Comparison of ENCODE assay signal across 14 cellular contexts in genomic region chr1:173267453-173267945, GRCh38.
DNase-seq lines count a peak whose midpoint lies in the region; ATAC-seq and TF ChIP-seq lines count a peak whose summit lies in the region.
"Had no signal": no experiment of that assay in that cellular context is flagged by ENCODE, and none has a peak within 500 bp of the region (broad histone marks: within the 10 kb centered on the region; RNA-seq: fewer than 3 reads in every experiment).

No MANE protein-coding gene starts in this region.

- peak overlapping the region; percentile 95; the same call in 2 of the 3 replicates for H2BK15ac ChIP-seq in IMR-90 (ENCODE audit: low read depth, low read length)
- H2BK15ac ChIP-seq in mesenchymal stem cell (ENCODE audit: low read depth, poor library complexity, severe bottlenecking): no peak overlapping the region

- TF ChIP-seq POLR2A in IMR-90 (IDR thresholded peaks at IDR 0.05; ENCODE audit: low read depth, low read length): no peak

- H3K27ac ChIP-seq in IMR-90 (ENCODE audit: insufficient read depth, low read length): no peak overlapping the region
- H3K27ac ChIP-seq in mesenchymal stem cell (ENCODE audit: low read length, poor library complexity, severe bottlenecking): no peak overlapping the region
- H3K27ac ChIP-seq: left ventricle myocardium inferior, neutrophil had no signal

- in situ Hi-C loops in IMR-90 (cut with MboI; ENCODE audit: low sequenced_read_pairs): no loop called here

- WGBS in IMR-90 (ENCODE audit: extremely low coverage in 2 of 2, insufficient read length in 1 of 2), 2 experiments: no CpG with 5 or more reads among the region's 2 CpGs
- WGBS in mesenchymal stem cell: 26% methylated on average over 2 of the region's 2 CpGs

- ATAC-seq in IMR-90 (ENCODE audit: low read depth): 0 out of 2 replicates have a peak, but pooled peaks have one; percentile 16
- ATAC-seq in HG03571 (IDR thresholded peaks at IDR 0.05; ENCODE audit: unreplicated experiment): no peak
- no peak for ATAC-seq in GM19463 (IDR thresholded peaks at IDR 0.05; ENCODE audit: unreplicated experiment)
- no peak for ATAC-seq in sciatic nerve
- ATAC-seq in HG03039 (IDR thresholded peaks at IDR 0.05; ENCODE audit: unreplicated experiment): no peak

- peaks cover 6% of the 10 kb centered on the region for H3K4me1 ChIP-seq in IMR-90 (ENCODE audit: control insufficient read depth, insufficient read depth, low read length)
- no peaks in the 10 kb centered on the region for H3K4me1 ChIP-seq in mesenchymal stem cell (ENCODE audit: control insufficient read depth, insufficient read depth, low read depth, low read length)
- H3K4me1 ChIP-seq: left ventricle myocardium inferior had no signal

- H3K14ac ChIP-seq in IMR-90 (replicated peaks; ENCODE audit: low read depth, low read length) (peak overlapping the region; percentile 66; the same call in 1 of the 2 replicates), mesenchymal stem cell (ENCODE audit: low read length in 2 of 2) (no peak overlapping the region)

- H2AK9ac ChIP-seq in IMR-90 (replicated peaks; ENCODE audit: low read depth, low read length, poor library complexity): no peak overlapping the region

- no peak overlapping the region; the same call in 1 of the 2 replicates for H3K9ac ChIP-seq in IMR-90 (ENCODE audit: low read depth, low read length)
- no peak overlapping the region for H3K9ac ChIP-seq in mesenchymal stem cell (ENCODE audit: low read length)

- H3K27me3 ChIP-seq in IMR-90 (ENCODE audit: control insufficient read depth, insufficient read depth, low read length) (no peaks in the 10 kb centered on the region), mesenchymal stem cell (ENCODE audit: control insufficient read depth in 1 of 2, insufficient read depth in 1 of 2, low read length in 2 of 2) (peaks cover 0 to 24% of the 10 kb centered on the region in 2 experiments)
- H3K27me3 ChIP-seq: neutrophil had no signal

- H2AFZ ChIP-seq in IMR-90 (replicated peaks; ENCODE audit: low read length, poor library complexity) (no peak overlapping the region), mesenchymal stem cell (ENCODE audit: low read depth, low read length) (no peak overlapping the region)

- no TSS peak for BruUV-seq in IMR-90 (replicated peaks; lab: Mats Ljungman, UMichigan)

- CTCF ChIA-PET in IMR-90 (lab: Yijun Ruan, JAX): interaction anchor here (1.3 kb wide), 1 partner anchor 12 kb away, joined by 6 read pairs; no protein-coding TSS in a partner anchor

- TF ChIP-seq RAD21 in IMR-90 (IDR thresholded peaks at IDR 0.05; ENCODE audit: low read length): no peak

- H3K4ac ChIP-seq in IMR-90 (ENCODE audit: low read depth, low read length) (peak overlapping the region; percentile 54; the same call in 1 of the 2 replicates), mesenchymal stem cell (ENCODE audit: low read depth in 1 of 2, low read length in 2 of 2) (no peak overlapping the region)

- H3K9me3 ChIP-seq in IMR-90 (ENCODE audit: control insufficient read depth, insufficient read depth, low read length): no peaks in the 10 kb centered on the region
- H3K9me3 ChIP-seq in mesenchymal stem cell (ENCODE audit: control insufficient read depth, low read length): no peaks in the 10 kb centered on the region
- H3K9me3 ChIP-seq: left ventricle myocardium inferior, neutrophil had no signal

- 0 out of 2 replicates have a peak overlapping the region, but pooled peaks have one; percentile 31 for H2AK5ac ChIP-seq in IMR-90 (ENCODE audit: low read depth, low read length)
- H2AK5ac ChIP-seq in mesenchymal stem cell (ENCODE audit: low read length, severe bottlenecking): no peak overlapping the region

- no peak overlapping the region for H2BK12ac ChIP-seq in mesenchymal stem cell (ENCODE audit: low read length in 2 of 2)

- H2BK5ac ChIP-seq in IMR-90 (ENCODE audit: low read depth, low read length, poor library complexity, severe bottlenecking) (peak overlapping the region; percentile 18), mesenchymal stem cell (ENCODE audit: low read depth, low read length, poor library complexity, severe bottlenecking) (no peak overlapping the region)

- no peak overlapping the region for H4K5ac ChIP-seq in IMR-90 (ENCODE audit: low read depth, low read length)

- H4K20me1 ChIP-seq in IMR-90 (ENCODE audit: insufficient read depth, low read length): no peaks in the 10 kb centered on the region

- H3K79me1 ChIP-seq in IMR-90 (ENCODE audit: low read depth in 1 of 2, low read length in 2 of 2) (no peaks in the 10 kb centered on the region), mesenchymal stem cell (replicated peaks; ENCODE audit: low read length, poor library complexity, severe bottlenecking) (no peaks in the 10 kb centered on the region)

- H4K91ac ChIP-seq in IMR-90 (ENCODE audit: insufficient read depth, low read depth, low read length): peak overlapping the region; percentile 46; the same call in 1 of the 2 replicates
- no peak overlapping the region for H4K91ac ChIP-seq in mesenchymal stem cell (ENCODE audit: low read length)

- intact Hi-C loops in IMR-90 (cut with micrococcal nuclease): loop anchor here (10.0 kb wide), 1 partner anchor 137 kb away; no protein-coding TSS in a partner anchor
- intact Hi-C loops in sciatic nerve (cut with DNase I): no loop called here

- POLR2A ChIA-PET in IMR-90 (lab: Charles Lee; ENCODE audit: unreplicated experiment): no interaction called here

- H2BK120ac ChIP-seq in IMR-90 (ENCODE audit: low read depth, low read length) (peak overlapping the region; percentile 81), mesenchymal stem cell (ENCODE audit: low read depth, low read length) (no peak overlapping the region)

- 0 out of 2 replicates have a peak, but pooled peaks cover 3% of the 10 kb centered on the region for H3K9me1 ChIP-seq in IMR-90 (ENCODE audit: insufficient read depth, low read length)

- H3K4me2 ChIP-seq in IMR-90 (ENCODE audit: low read depth, low read length): no peak overlapping the region
- no peak overlapping the region for H3K4me2 ChIP-seq in mesenchymal stem cell (ENCODE audit: low read length, poor library complexity, severe bottlenecking)

- H4K8ac ChIP-seq in IMR-90 (ENCODE audit: low read depth in 2 of 2, low read length in 2 of 2) (peak overlapping the region in 1 of 2 experiments; percentile 50; a peak in 2 of 4 replicates), mesenchymal stem cell (ENCODE audit: low read length) (no peak overlapping the region)

- H2BK20ac ChIP-seq in IMR-90 (ENCODE audit: low read depth, low read length): peak overlapping the region; percentile 84

- H3K56ac ChIP-seq in IMR-90 (ENCODE audit: extremely low read depth, insufficient read depth, low read length): no peak overlapping the region

- H3K23ac ChIP-seq in IMR-90 (ENCODE audit: low read depth, low read length) (peak overlapping the region; percentile 47; the same call in 1 of the 2 replicates), mesenchymal stem cell (ENCODE audit: low read length in 2 of 2) (no peak overlapping the region)

- H3K4me3 ChIP-seq in IMR-90 (ENCODE audit: insufficient read depth, low read depth, low read length) (no peak overlapping the region), mesenchymal stem cell (ENCODE audit: insufficient read depth in 1 of 2, low read depth in 1 of 2, low read length in 2 of 2) (no peak overlapping the region)
- H3K4me3 ChIP-seq: left ventricle myocardium inferior had no signal

- TF ChIP-seq CTCF in IMR-90 (conservative IDR thresholded peaks at IDR 0.05; ENCODE audit: low read depth, low read length): no peak

- DNase-seq in D341Med (ENCODE audit: low spot score) (peak; percentile 38), IMR-90 (peak; percentile 66), astrocyte of the hippocampus (ENCODE audit: low read depth, low spot score) (peak; percentile 73), mesenchymal stem cell (peak; percentile 54), sciatic nerve (ENCODE audit: low spot score) (no peak)
- DNase-seq: CD4-positive, alpha-beta T cell; central memory CD4-positive, alpha-beta T cell; left ventricle myocardium inferior; NCI-H510A; stimulated activated CD8-positive, alpha-beta memory T cell treated with anti-CD3 and anti-CD28 coated beads, Interleukin-4, amount 100 ng/mL, for 48 hours had no signal

- H3K36me3 ChIP-seq in IMR-90 (ENCODE audit: control insufficient read depth, insufficient read depth, low read length) (no peaks in the 10 kb centered on the region), mesenchymal stem cell (ENCODE audit: control insufficient read depth in 1 of 2, insufficient read depth in 2 of 2, low read depth in 1 of 2, low read length in 2 of 2) (no peaks in the 10 kb centered on the region)
- H3K36me3 ChIP-seq: left ventricle myocardium inferior, neutrophil had no signal

- dilution Hi-C loops in IMR-90 (cut with HindIII; ENCODE audit: low sequenced_read_pairs, unreplicated experiment): no loop called here

- H3K18ac ChIP-seq in IMR-90 (ENCODE audit: low read depth, low read length): no peak overlapping the region
- H3K18ac ChIP-seq in mesenchymal stem cell (ENCODE audit: low read depth in 1 of 2, low read length in 2 of 2): no peak overlapping the region

TF ChIP-seq in IMR-90, 13 proteins besides CTCF, POLR2A, EP300 and RAD21:
- no peak for TF ChIP-seq MAZ (IDR thresholded peaks at IDR 0.05; ENCODE audit: borderline replicate concordance, low read depth, low read length)
- no peak for TF ChIP-seq NFE2L2 (IDR thresholded peaks at IDR 0.05; ENCODE audit: low read depth, low read length)
- no peak for TF ChIP-seq MAFK (IDR thresholded peaks at IDR 0.05; ENCODE audit: low read depth, low read length)
- no peak for TF ChIP-seq ELK1 (IDR thresholded peaks at IDR 0.05; ENCODE audit: borderline replicate concordance, low read depth, low read length)
- no peak for TF ChIP-seq CEBPB (IDR thresholded peaks at IDR 0.05; ENCODE audit: low read depth, low read length)
- no peak for TF ChIP-seq SMC3 (IDR thresholded peaks at IDR 0.05; ENCODE audit: low read depth, low read length)
- TF ChIP-seq USF2 (IDR thresholded peaks at IDR 0.05; ENCODE audit: low read depth, low read length): no peak
- no peak for TF ChIP-seq CHD1 (IDR thresholded peaks at IDR 0.05; ENCODE audit: low read depth, low read length)
